ENCODE assay signal across 18 cellular contexts in genomic region chr1:156638189-156638588, GRCh38. TPM values are rescaled to one million over a fixed set of nuclear protein-coding genes. Genes with fewer than 3 reads are reported as not detected.
DNase-seq lines count a peak whose midpoint lies in the region; ATAC-seq and TF ChIP-seq lines count a peak whose summit lies in the region.
"Had no signal": no experiment of that assay in that cellular context is flagged by ENCODE, and none has a peak within 500 bp of the region (broad histone marks: within the 10 kb centered on the region; RNA-seq: fewer than 3 reads in every experiment).

No MANE protein-coding gene starts in this region.

- H3K9ac ChIP-seq in neuronal stem cell (ENCODE audit: low read depth, low read length, poor library complexity): no peak overlapping the region

- H2BK12ac ChIP-seq in neuronal stem cell (ENCODE audit: low read length): no peak overlapping the region

- H2BK15ac ChIP-seq in neuronal stem cell (ENCODE audit: low read length): peak overlapping the region; percentile 5

- H3K9me3 Mint-ChIP-seq in glutamatergic neuron (ENCODE audit: unreplicated experiment): peaks cover 2% of the 10 kb centered on the region

- H3K79me1 ChIP-seq in neuronal stem cell (ENCODE audit: low read depth, low read length): no peaks in the 10 kb centered on the region

- H3K4me1 Mint-ChIP-seq in glutamatergic neuron (ENCODE audit: low read depth, unreplicated experiment): peaks cover 40% of the 10 kb centered on the region

- no peaks in the 10 kb centered on the region for H3K36me3 Mint-ChIP-seq in glutamatergic neuron (ENCODE audit: unreplicated experiment)

- H3K27me3 ChIP-seq in neuronal stem cell (ENCODE audit: control insufficient read depth in 3 of 3, insufficient read depth in 3 of 3, low read depth in 1 of 3, low read length in 3 of 3): peaks cover 7 to 52% (median 29%) of the 10 kb centered on the region in 3 experiments

- no peaks in the 10 kb centered on the region for H3K9me3 ChIP-seq in neuronal stem cell (replicated peaks in 1 of 2; ENCODE audit: control insufficient read depth in 2 of 2, insufficient read depth in 1 of 2, low read depth in 1 of 2, low read length in 2 of 2)
- H3K9me3 ChIP-seq: HAP-1 had no signal

- H2AK5ac ChIP-seq in neuronal stem cell (ENCODE audit: low read depth, low read length): peak overlapping the region; percentile 15

- no peak overlapping the region for H3K27ac ChIP-seq in neuronal stem cell (replicated peaks; ENCODE audit: low read length)

- no peak overlapping the region for H2BK120ac ChIP-seq in neuronal stem cell (ENCODE audit: low read depth, low read length)

- DNase-seq in Ammon's horn (ENCODE audit: low spot score): peak; percentile 63
- peak in 30 of 58 donors; percentile 27 to 78 (median 61) for DNase-seq in anterior cingulate cortex (lab: John Stamatoyannopoulos, UW)
- DNase-seq in glutamatergic neuron: no peak
- DNase-seq in neuronal stem cell (ENCODE audit: low spot score): no peak
- no peak for DNase-seq in NAMALWA (ENCODE audit: low spot score)
- DNase-seq in stimulated activated CD4-positive, alpha-beta T cell treated with anti-CD3 and anti-CD28 coated beads, Interleukin-15, amount 100 ng/mL, for 24 hours: no peak
- DNase-seq: AML-193, DMS79, MV-4-11, NCI-H1436, NCI-H2029, NCI-H446 treated with DMSO at 0.1 percent for 48 hours, NCI-H748 treated with DMSO at 0.1 percent for 48 hours, OCI-M1, SIG-M5 had no signal

- H3K4me3 ChIP-seq in neuronal stem cell (ENCODE audit: low read length in 2 of 2): no peak overlapping the region
- H3K4me3 ChIP-seq: HAP-1 had no signal

- no peak for ATAC-seq in HG02588 (IDR thresholded peaks at IDR 0.05; ENCODE audit: unreplicated experiment)

- H3K36me3 ChIP-seq in neuronal stem cell (replicated peaks in 1 of 2; ENCODE audit: control insufficient read depth in 2 of 2, insufficient read depth in 2 of 2, low read length in 2 of 2): no peaks in the 10 kb centered on the region
- H3K36me3 ChIP-seq: HAP-1 had no signal

- H4K91ac ChIP-seq in neuronal stem cell (ENCODE audit: low read depth, low read length, poor library complexity): no peak overlapping the region

- H3K18ac ChIP-seq in neuronal stem cell (ENCODE audit: low read length): peak overlapping the region; percentile 68

- WGBS in neuronal stem cell (ENCODE audit: extremely low coverage in 2 of 2, insufficient read length in 2 of 2, insufficient replicate concordance in 1 of 2), 2 donors: no CpG with 5 or more reads among the region's 4 CpGs

- no peak overlapping the region for H3K27ac Mint-ChIP-seq in glutamatergic neuron (ENCODE audit: unreplicated experiment)

- H3K23ac ChIP-seq in neuronal stem cell (ENCODE audit: low read depth, low read length, poor library complexity): no peak overlapping the region

- peak overlapping the region; percentile 67 for H3K4me3 Mint-ChIP-seq in glutamatergic neuron (ENCODE audit: unreplicated experiment)

- H2BK5ac ChIP-seq in neuronal stem cell (ENCODE audit: low read length): peak overlapping the region; percentile 10

- TF ChIP-seq CTCF in glutamatergic neuron (IDR thresholded peaks at IDR 0.05; ENCODE audit: partially characterized antibody, unreplicated experiment): no peak

- no peak overlapping the region for H3K4me2 ChIP-seq in neuronal stem cell (ENCODE audit: insufficient read depth, low read length, poor library complexity, severe bottlenecking)

- no peak overlapping the region for H4K8ac ChIP-seq in neuronal stem cell (ENCODE audit: low read depth, low read length)

- no peak overlapping the region for H2AFZ ChIP-seq in neuronal stem cell (ENCODE audit: low read length)

- H3K4me1 ChIP-seq in neuronal stem cell (ENCODE audit: control insufficient read depth in 2 of 2, insufficient read depth in 1 of 2, low read depth in 1 of 2, low read length in 2 of 2): peaks cover 13 to 14% of the 10 kb centered on the region in 2 donors
- H3K4me1 ChIP-seq: HAP-1 had no signal

- H3K14ac ChIP-seq in neuronal stem cell (ENCODE audit: low read length): no peak overlapping the region

- H3K4ac ChIP-seq in neuronal stem cell (ENCODE audit: low read length): no peak overlapping the region

- peaks cover 6% of the 10 kb centered on the region for H3K27me3 Mint-ChIP-seq in glutamatergic neuron (ENCODE audit: unreplicated experiment)

RNA-seq across cellular contexts. Expression of gene BCAN, which starts 3.7 kb away (rescaled TPM):
- 10.3 TPM for total RNA-seq in glutamatergic neuron (ENCODE audit: unreplicated experiment)
- polyA plus RNA-seq in neuronal stem cell (2013, experiment 1 of 2): 0.89 TPM
- 0.54 TPM for polyA plus RNA-seq in neuronal stem cell (2013, experiment 2 of 2)

RNA-seq across cellular contexts. Expression of gene HAPLN2, which starts 19.0 kb away (rescaled TPM):
- 0.71 TPM for total RNA-seq in glutamatergic neuron (ENCODE audit: unreplicated experiment)
- 1.8 TPM for polyA plus RNA-seq in neuronal stem cell (2013, experiment 1 of 2)
- 1.7 TPM for polyA plus RNA-seq in neuronal stem cell (2013, experiment 2 of 2)
- total RNA-seq: RPMI7951 had no signal

RNA-seq across cellular contexts. Expression of gene GPATCH4, which starts 36.9 kb away (rescaled TPM):
- 13.2 TPM for total RNA-seq in glutamatergic neuron (ENCODE audit: unreplicated experiment)
- 17.6 TPM for polyA plus RNA-seq in neuronal stem cell (2013, experiment 1 of 2)
- 17.2 TPM for polyA plus RNA-seq in neuronal stem cell (2013, experiment 2 of 2)

RNA-seq across cellular contexts. Expression of gene NES, which starts 39.0 kb away (rescaled TPM):
- total RNA-seq in glutamatergic neuron (ENCODE audit: unreplicated experiment): 375 TPM
- 150 TPM for polyA plus RNA-seq in neuronal stem cell (2013, experiment 1 of 2)
- polyA plus RNA-seq in neuronal stem cell (2013, experiment 2 of 2): 143 TPM

RNA-seq across cellular contexts. Expression of gene NAXE, which starts 46.6 kb away (rescaled TPM):
- total RNA-seq in glutamatergic neuron (ENCODE audit: unreplicated experiment): 44.5 TPM
- polyA plus RNA-seq in neuronal stem cell (2013, experiment 1 of 2): 46.7 TPM
- 47.1 TPM for polyA plus RNA-seq in neuronal stem cell (2013, experiment 2 of 2)

Comparison
In these comparisons a context has a peak if more than half of its experiments do, and no peak if none do; other contexts are left out.
1. DNase-seq: peak in Ammon's horn (single experiment) and anterior cingulate cortex (30 of 58); none in glutamatergic neuron (single experiment), neuronal stem cell (single experiment), NAMALWA (single experiment) and stimulated activated CD4-positive, alpha-beta T cell treated with anti-CD3 and anti-CD28 coated beads, Interleukin-15, amount 100 ng/mL, for 24 hours (single experiment).